ENCODE assay signal across 15 cellular contexts in genomic region chr5:31640573-31640972, GRCh38. TPM values are rescaled to one million over a fixed set of nuclear protein-coding genes. Genes with fewer than 3 reads are reported as not detected.
"Had no signal": no experiment of that assay in that cellular context is flagged by ENCODE, and none has a peak within 500 bp of the region (broad histone marks: within the 10 kb centered on the region; RNA-seq: fewer than 3 reads in every experiment).

No MANE protein-coding gene starts in this region.

- H3K4me1 ChIP-seq: testis had no signal

- H3K36me3 ChIP-seq: left lung, stomach, upper lobe of left lung had no signal

- H3K27me3 ChIP-seq: body of pancreas, testis had no signal

- H3K4me3 ChIP-seq: body of pancreas, left lung, SK-N-MC, stomach had no signal

- H3K27ac ChIP-seq: body of pancreas, left lung, SK-N-MC, stomach, testis, upper lobe of left lung had no signal

- DNase-seq: activated CD4-positive, alpha-beta T cell treated with anti-CD3 and anti-CD28 coated beads, Interleukin-2, amount 10 ng/mL, durations not matched to agents 7 days and 5 days; activated naive CD4-positive, alpha-beta T cell treated with anti-CD3 and anti-CD28 coated beads for 36 hours; activated T-cell treated with anti-CD3 and anti-CD28 coated beads for 4 hours; body of pancreas; cortex of kidney; effector CD8-positive, alpha-beta T cell; left lung; natural killer cell; occipital lobe; stimulated activated CD4-positive, alpha-beta T cell treated with anti-CD3 and anti-CD28 coated beads, Interleukin-12 subunit alpha, Interleukin-12 subunit beta, amount 100 ng/mL, for 4 hours; stimulated activated CD4-positive, alpha-beta T cell treated with anti-CD3 and anti-CD28 coated beads, Interleukin-2, amount 100 ng/mL, for 24 hours; stomach; testis; upper lobe of left lung had no signal

- H3K9me3 ChIP-seq: body of pancreas, left lung, stomach, testis, upper lobe of left lung had no signal

- ATAC-seq: body of pancreas, natural killer cell had no signal

RNA-seq across cellular contexts. Expression of gene PDZD2, which starts 1.6 kb away (rescaled TPM):
- total RNA-seq: activated CD4-positive, alpha-beta T cell treated with anti-CD3 and anti-CD28 coated beads, Interleukin-2, amount 10 ng/mL, durations not matched to agents 7 days and 5 days had no signal
